ENCODE assay signal across 7 cellular contexts in the genomic region with DNA sequence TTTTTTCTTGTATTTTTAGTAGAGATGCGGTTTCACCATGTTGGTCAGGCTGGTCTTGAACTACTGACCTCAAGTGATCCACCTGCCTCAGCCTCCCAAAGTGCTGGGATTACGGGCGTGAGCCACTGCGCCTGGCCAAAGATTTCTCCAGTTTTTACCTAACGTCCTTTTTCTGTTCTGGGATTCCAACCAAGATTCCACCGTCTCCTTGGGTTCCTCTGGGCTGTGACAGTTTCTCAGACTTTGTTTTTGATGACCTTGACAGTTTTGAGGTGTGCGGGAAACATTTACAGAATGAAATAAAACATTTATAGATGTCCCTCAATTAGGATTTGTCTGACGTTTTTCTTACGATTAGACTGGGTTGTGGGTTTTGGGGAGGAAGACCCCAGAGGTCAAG. TPM values are rescaled to one million over a fixed set of nuclear protein-coding genes. Genes with fewer than 3 reads are reported as not detected.
"Had no signal": no experiment of that assay in that cellular context is flagged by ENCODE, and none has a peak within 500 bp of the region (broad histone marks: within the 10 kb centered on the region; RNA-seq: fewer than 3 reads in every experiment).

No MANE protein-coding gene starts in this region.

RNA-seq across cellular contexts. Expression of a gene that starts 50.6 kb away (rescaled TPM):
- total RNA-seq: MCF 10A, OCI-LY7, PC-3, Peyer's patch, Right ventricle myocardium superior, RPMI7951, SJSA1 had no signal
